In the genomic region with DNA sequence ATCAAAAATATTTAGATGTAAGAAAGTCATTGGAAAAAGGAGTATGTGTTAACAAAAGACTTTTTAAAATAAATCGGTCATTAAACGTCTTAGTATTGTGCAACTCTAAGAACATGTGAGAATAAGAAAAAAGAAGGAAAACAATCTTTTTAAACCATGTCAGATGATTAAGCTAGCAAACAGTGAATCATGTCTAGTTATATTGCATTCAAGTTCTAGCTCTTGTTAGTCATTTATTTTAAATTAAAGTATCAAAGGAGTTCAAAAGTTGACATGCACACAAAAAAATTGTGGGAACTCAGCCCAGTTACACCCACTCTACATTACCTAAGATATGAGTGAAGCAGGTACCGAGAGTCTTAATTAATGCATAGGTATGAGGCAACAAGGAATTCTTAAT, we compare ENCODE assay signal across 12 cellular contexts. TPM values are rescaled to one million over a fixed set of nuclear protein-coding genes. Genes with fewer than 3 reads are reported as not detected.
DNase-seq lines count a peak whose midpoint lies in the region; ATAC-seq and TF ChIP-seq lines count a peak whose summit lies in the region.
"Had no signal": no experiment of that assay in that cellular context is flagged by ENCODE, and none has a peak within 500 bp of the region (broad histone marks: within the 10 kb centered on the region; RNA-seq: fewer than 3 reads in every experiment).

No MANE protein-coding gene starts in this region.

- no peak for ATAC-seq in natural killer cell
- ATAC-seq in HG02938 (IDR thresholded peaks at IDR 0.05; ENCODE audit: unreplicated experiment): no peak

- H3K27ac Mint-ChIP-seq in natural killer cell: no peak overlapping the region
- H3K27ac Mint-ChIP-seq: endodermal cell had no signal

- H3K4me3 Mint-ChIP-seq in natural killer cell: no peak overlapping the region
- H3K4me3 Mint-ChIP-seq: endodermal cell had no signal

- no peak overlapping the region for H3K4me3 ChIP-seq in brain microvascular endothelial cell (ENCODE audit: low read depth, low read length)
- H3K4me3 ChIP-seq: right atrium auricular region had no signal

- peaks cover 0 to 8% of the 10 kb centered on the region in 2 donors for H3K4me1 Mint-ChIP-seq in natural killer cell

- DNase-seq in HPDE6-E6E7 (ENCODE audit: extremely low spot score) (peak; percentile 22), brain microvascular endothelial cell (peak; percentile 15), iris pigment epithelial cell (ENCODE audit: low read depth) (peak; percentile 81), stromal cell of bone marrow (ENCODE audit: low read depth) (peak; percentile 53), AG08396 (ENCODE audit: low spot score) (no peak), natural killer cell (no peak)
- DNase-seq: amygdala, endodermal cell, NCI-H1417 treated with DMSO at 0.1 percent for 48 hours, NCI-H524 treated with DMSO at 0.1 percent for 48 hours had no signal

- no peaks in the 10 kb centered on the region for H3K27me3 Mint-ChIP-seq in natural killer cell (ENCODE audit: low read depth in 2 of 2)

- no peaks in the 10 kb centered on the region for H3K27me3 ChIP-seq in brain microvascular endothelial cell (replicated peaks)
- H3K27me3 ChIP-seq: right atrium auricular region had no signal

- no peaks in the 10 kb centered on the region for H3K36me3 Mint-ChIP-seq in natural killer cell

- intact Hi-C loops in natural killer cell (cut with micrococcal nuclease): no loop called here

- in situ Hi-C loops in brain microvascular endothelial cell (cut with HindIII; ENCODE audit: low pct_ligation_motif_present, low sequenced_read_pairs): no loop called here

- no peaks in the 10 kb centered on the region for H3K36me3 ChIP-seq in brain microvascular endothelial cell (replicated peaks)
- H3K36me3 ChIP-seq: right atrium auricular region had no signal

- no peak for TF ChIP-seq CTCF in brain microvascular endothelial cell (IDR thresholded peaks at IDR 0.05; ENCODE audit: low read depth, low read length, missing control alignments)
- TF ChIP-seq CTCF in natural killer cell (IDR thresholded peaks at IDR 0.05): no peak

- no peak overlapping the region for H3K27ac ChIP-seq in brain microvascular endothelial cell
- H3K27ac ChIP-seq: right atrium auricular region had no signal

- H3K9me3 Mint-ChIP-seq in natural killer cell: no peaks in the 10 kb centered on the region

RNA-seq across cellular contexts. Expression of a gene that starts 9.8 kb away (rescaled TPM):
- 1 to 10 TPM; 1.0 to 3.3 (median 3.0) TPM for total RNA-seq in natural killer cell

Comparison
In these comparisons a context has a peak if more than half of its experiments do, and no peak if none do; other contexts are left out.
1. DNase-seq: peak in HPDE6-E6E7 (single experiment), brain microvascular endothelial cell (single experiment), iris pigment epithelial cell (single experiment) and stromal cell of bone marrow (single experiment); none in AG08396 (single experiment) and natural killer cell (single experiment).